Comparison of ENCODE assay signal across 21 cellular contexts in the genomic region with DNA sequence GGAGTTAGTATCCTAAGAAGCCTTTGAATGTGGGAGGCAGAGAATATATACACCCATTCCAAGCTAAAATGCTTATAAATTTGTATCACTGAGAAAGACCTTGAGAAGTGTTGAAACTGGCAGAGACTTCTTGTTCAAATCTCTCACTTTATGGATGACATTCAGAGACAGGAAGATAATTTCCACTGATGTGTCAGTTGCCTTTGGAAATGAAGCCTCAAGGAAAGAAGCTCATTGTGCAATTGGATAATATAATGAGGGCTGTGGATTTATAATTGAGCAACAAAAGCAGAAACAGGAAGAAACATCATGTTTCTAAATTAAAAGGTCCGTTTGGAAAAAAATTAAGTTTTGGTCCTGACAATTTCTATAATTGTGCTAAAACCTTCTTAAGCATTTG.
DNase-seq lines count a peak whose midpoint lies in the region; TF ChIP-seq lines count a peak whose summit lies in the region.
"Had no signal": no experiment of that assay in that cellular context is flagged by ENCODE, and none has a peak within 500 bp of the region (broad histone marks: within the 10 kb centered on the region; RNA-seq: fewer than 3 reads in every experiment).

No MANE protein-coding gene starts in this region.

- DNase-seq in EH (ENCODE audit: low read depth) (peak; percentile 61), NOMO-1 treated with dmso at 0.1 percent for 144 hours (lab: John Stamatoyannopoulos, UW; ENCODE audit: unreplicated experiment) (peak; percentile 2), fibroblast of peridontal ligament (ENCODE audit: extremely low read depth) (peak; percentile 20), renal cortical epithelial cell (ENCODE audit: low read depth) (peak; percentile 43), esophagus muscularis mucosa (ENCODE audit: extremely low spot score) (no peak), esophagus squamous epithelium (lab: John Stamatoyannopoulos, UW) (no peak), DMS153 (lab: John Stamatoyannopoulos, UW) (no peak), NCI-H1105 treated with DMSO at 0.1 percent for 48 hours (lab: John Stamatoyannopoulos, UW) (no peak)
- DNase-seq: activated CD4-positive, alpha-beta memory T cell treated with anti-CD3 and anti-CD28 coated beads, Interleukin-2, amount 10 ng/mL, durations not matched to agents 7 days and 5 days; activated naive CD4-positive, alpha-beta T cell treated with anti-CD3 and anti-CD28 coated beads for 36 hours; activated T-cell treated with anti-CD3 and anti-CD28 coated beads, Interleukin-2, amount 50 U/mL, for 1 hour; DND-41; endodermal cell; HFFc6; left colon; NCI-H1048; NCI-H2081; NCI-H510A treated with DMSO at 0.1 percent for 48 hours; SIG-M5 had no signal

- H3K36me3 ChIP-seq in esophagus muscularis mucosa = no peaks in the 10 kb centered on the region
- no peaks in the 10 kb centered on the region for H3K36me3 ChIP-seq in esophagus squamous epithelium
- H3K36me3 ChIP-seq: neural progenitor cell had no signal

- TF ChIP-seq EP300 in esophagus muscularis mucosa (IDR thresholded peaks at IDR 0.05) = no peak

- H3K4me3 ChIP-seq in esophagus muscularis mucosa = no peak overlapping the region
- no peak overlapping the region for H3K4me3 ChIP-seq in esophagus squamous epithelium
- H3K4me3 ChIP-seq: neural progenitor cell had no signal

- intact Hi-C loops in esophagus muscularis mucosa (cut with DNase I) (no loop called here), esophagus squamous epithelium (cut with DNase I) (no loop called here)

- H3K27me3 ChIP-seq in esophagus muscularis mucosa = no peaks in the 10 kb centered on the region
- no peaks in the 10 kb centered on the region for H3K27me3 ChIP-seq in esophagus squamous epithelium
- H3K27me3 ChIP-seq: neural progenitor cell had no signal

- 64% methylated on average over 1 of the region's 1 CpG for WGBS in esophagus muscularis mucosa
- WGBS in esophagus squamous epithelium, 2 donors = 17 to 26% methylated on average over 1 of the region's 1 CpG

- H3K4me1 ChIP-seq in esophagus muscularis mucosa = peaks cover under 1 to 8% (median 2%) of the 10 kb centered on the region in 4 donors
- no peaks in the 10 kb centered on the region for H3K4me1 ChIP-seq in esophagus squamous epithelium
- H3K4me1 ChIP-seq: neural progenitor cell had no signal

- H3K27ac ChIP-seq in esophagus muscularis mucosa (replicated peaks in 1 of 4) = no peak overlapping the region
- peak overlapping the region in 1 of 4 donors; percentile 53 for H3K27ac ChIP-seq in esophagus squamous epithelium
- H3K27ac ChIP-seq: HL-60, neural progenitor cell had no signal

- TF ChIP-seq POLR2A in esophagus muscularis mucosa (IDR thresholded peaks at IDR 0.05; ENCODE audit: low read depth) = no peak
- no peak for TF ChIP-seq POLR2A in esophagus squamous epithelium (IDR thresholded peaks at IDR 0.05)

- no peak for TF ChIP-seq CTCF in esophagus muscularis mucosa (IDR thresholded peaks at IDR 0.05)
- no peak for TF ChIP-seq CTCF in esophagus squamous epithelium (IDR thresholded peaks at IDR 0.05)

- H3K9me3 ChIP-seq in esophagus muscularis mucosa (no peaks in the 10 kb centered on the region), esophagus squamous epithelium (no peaks in the 10 kb centered on the region)

Comparison
In these comparisons a context has a peak if more than half of its experiments do, and no peak if none do; other contexts are left out.
1. DNase-seq: peak in EH (single experiment), NOMO-1 treated with dmso at 0.1 percent for 144 hours (single experiment), fibroblast of peridontal ligament (single experiment) and renal cortical epithelial cell (single experiment); none in esophagus muscularis mucosa (single experiment), esophagus squamous epithelium (single experiment), DMS153 (single experiment) and NCI-H1105 treated with DMSO at 0.1 percent for 48 hours (single experiment).